Comparison of ENCODE assay signal across 8 cellular contexts in the genomic region with DNA sequence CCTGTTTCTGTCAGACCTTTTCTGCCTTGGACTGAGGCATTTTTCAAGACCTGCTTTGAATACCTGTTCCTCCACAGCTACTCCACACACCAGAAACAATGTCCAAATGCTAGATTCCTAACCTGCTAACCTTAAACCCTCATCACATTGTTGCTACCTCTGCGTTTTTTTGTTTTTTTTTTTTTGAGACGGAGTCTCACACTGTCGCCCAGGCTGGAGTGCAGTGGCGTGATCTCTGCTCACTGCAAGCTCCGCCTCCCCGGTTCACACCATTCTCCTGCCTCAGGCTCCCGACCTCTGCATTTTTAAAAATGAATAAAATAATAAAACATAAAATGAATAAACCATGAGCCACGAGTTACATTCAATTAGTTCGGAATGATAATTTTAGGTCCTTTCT. TPM values are rescaled to one million over a fixed set of nuclear protein-coding genes. Genes with fewer than 3 reads are reported as not detected.
DNase-seq lines count a peak whose midpoint lies in the region; ATAC-seq and TF ChIP-seq lines count a peak whose summit lies in the region.

No MANE protein-coding gene starts in this region.

- H3K4me3 ChIP-seq in A673 (ENCODE audit: low read depth, low read length, poor library complexity, severe bottlenecking) (peak overlapping the region; percentile 72), HFF-Myc (replicated peaks; ENCODE audit: low read depth, low read length) (peak overlapping the region; percentile 89), astrocyte of the spinal cord (ENCODE audit: low read depth, low read length) (peak overlapping the region; percentile 72), muscle layer of duodenum (ENCODE audit: low read depth in 1 of 2, low read length in 2 of 2) (peak overlapping the region; percentile 87 to 89)

- POLR2A ChIA-PET in A673 (lab: Charles Lee; ENCODE audit: low non-redundant PET): no interaction called here

- H3K4me1 ChIP-seq in A673 (ENCODE audit: insufficient read depth, low read length, poor library complexity, severe bottlenecking) (peaks cover 6% of the 10 kb centered on the region), muscle layer of duodenum (ENCODE audit: control insufficient read depth in 1 of 2, insufficient read depth in 2 of 2, low read length in 2 of 2) (peaks cover 9 to 30% of the 10 kb centered on the region in 2 donors)

- DNase-seq in A673 (ENCODE audit: low spot score) (no peak), HFF-Myc (ENCODE audit: extremely low read depth, low read depth) (no peak), astrocyte of the spinal cord (ENCODE audit: low read depth, low spot score) (no peak), NCI-H1694 treated with DMSO at 0.1 percent for 48 hours (lab: John Stamatoyannopoulos, UW) (no peak), activated gamma-delta T cell treated with Interleukin-2 at 50 U/mL for 16 hours (no peak), NCI-H524 (lab: John Stamatoyannopoulos, UW) (no peak)

- BruUV-seq in A673 (replicated peaks; lab: Mats Ljungman, UMichigan): no TSS peak

- H3K9me3 ChIP-seq in A673 (ENCODE audit: low read depth, low read length, poor library complexity, severe bottlenecking) (no peaks in the 10 kb centered on the region), muscle layer of duodenum (ENCODE audit: control insufficient read depth in 1 of 2, low read length in 2 of 2) (no peaks in the 10 kb centered on the region)

- CTCF ChIA-PET in A673 (lab: Charles Lee): no interaction called here

- TF ChIP-seq CTCF in A673 (conservative IDR thresholded peaks at IDR 0.05; ENCODE audit: low read depth, low read length): no peak
- no peak for TF ChIP-seq CTCF in HFF-Myc (IDR thresholded peaks at IDR 0.05; ENCODE audit: low read depth, low read length, missing control alignments)
- no peak for TF ChIP-seq CTCF in astrocyte of the spinal cord (IDR thresholded peaks at IDR 0.05; ENCODE audit: low read depth, low read length)

- H3K36me3 ChIP-seq in A673 (ENCODE audit: insufficient read depth, low read length, poor library complexity, severe bottlenecking) (no peaks in the 10 kb centered on the region), muscle layer of duodenum (ENCODE audit: control insufficient read depth in 1 of 2, insufficient read depth in 2 of 2, low read length in 2 of 2) (peaks cover 0 to 1% of the 10 kb centered on the region in 2 donors)

- intact Hi-C loops in A673 (cut with micrococcal nuclease; ENCODE audit: unreplicated experiment): loop anchor here (10.0 kb wide), 2 partner anchors 288 to 328 kb away; a partner anchor contains a TSS

- H3K27ac ChIP-seq in A673 (ENCODE audit: low read depth, low read length, poor library complexity, severe bottlenecking) (no peak overlapping the region), muscle layer of duodenum (ENCODE audit: low read length) (peak overlapping the region; percentile 86)

- ATAC-seq in GM19397 (IDR thresholded peaks at IDR 0.05; ENCODE audit: unreplicated experiment): no peak

- H3K27me3 ChIP-seq in A673 (replicated peaks; ENCODE audit: insufficient read depth, low read depth, low read length, poor library complexity) (no peaks in the 10 kb centered on the region), muscle layer of duodenum (ENCODE audit: low read depth, low read length) (no peaks in the 10 kb centered on the region)

- in situ Hi-C loops in astrocyte of the spinal cord (cut with HindIII; ENCODE audit: low sequenced_read_pairs): no loop called here

RNA-seq across cellular contexts. Expression of a gene that starts 1.2 kb away (rescaled TPM):
- total RNA-seq in A673 (2021): 22.6 and 27.1 TPM in 2 replicates

RNA-seq across cellular contexts. Expression of a gene that starts 12.3 kb away (rescaled TPM):
- 67.7 and 72.0 TPM in 2 replicates for total RNA-seq in A673 (2021)

RNA-seq across cellular contexts. Expression of a gene that starts 47.7 kb away (rescaled TPM):
- 0.13 and 0.48 TPM in 2 replicates for total RNA-seq in A673 (2021)
